In the genomic region with DNA sequence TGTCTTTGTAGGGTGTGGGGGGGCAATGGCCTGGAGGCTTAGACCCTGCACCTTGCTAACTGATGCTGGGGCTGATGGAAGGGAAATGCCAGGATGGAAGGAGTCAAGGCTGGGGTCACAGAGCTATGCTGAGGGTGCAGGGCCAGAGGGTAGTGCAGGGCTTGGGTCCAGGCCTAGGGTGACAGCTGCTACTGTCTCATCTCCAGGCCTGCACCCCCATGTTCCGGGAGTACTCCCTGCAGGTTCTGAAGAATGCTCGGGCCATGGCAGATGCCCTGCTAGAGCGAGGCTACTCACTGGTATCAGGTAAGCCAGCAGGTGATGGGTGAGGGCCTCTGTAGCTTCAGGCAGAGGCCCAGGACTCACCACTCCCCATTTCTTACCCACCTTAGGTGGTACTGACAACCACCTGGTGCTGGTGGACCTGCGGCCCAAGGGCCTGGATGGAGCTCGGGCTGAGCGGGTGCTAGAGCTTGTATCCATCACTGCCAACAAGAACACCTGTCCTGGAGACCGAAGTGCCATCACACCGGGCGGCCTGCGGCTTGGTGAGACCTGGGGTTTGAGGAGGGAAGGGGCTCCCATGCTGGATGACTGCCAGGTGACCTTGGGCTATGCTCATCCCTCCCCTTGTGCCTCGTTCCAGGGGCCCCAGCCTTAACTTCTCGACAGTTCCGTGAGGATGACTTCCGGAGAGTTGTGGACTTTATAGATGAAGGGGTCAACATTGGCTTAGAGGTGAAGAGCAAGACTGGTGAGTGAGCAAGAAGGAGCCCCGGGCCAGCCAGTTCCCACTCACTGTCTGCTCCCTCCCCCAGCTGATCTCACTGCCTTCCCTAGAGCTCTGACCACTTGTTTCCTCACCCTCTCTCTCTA, we compare ENCODE assay signal across 12 cellular contexts. TPM values are rescaled to one million over a fixed set of nuclear protein-coding genes. Genes with fewer than 3 reads are reported as not detected.
DNase-seq lines count a peak whose midpoint lies in the region; ATAC-seq and TF ChIP-seq lines count a peak whose summit lies in the region.
"Had no signal": no experiment of that assay in that cellular context is flagged by ENCODE, and none has a peak within 500 bp of the region (broad histone marks: within the 10 kb centered on the region; RNA-seq: fewer than 3 reads in every experiment).

No MANE protein-coding gene starts in this region.

- TF ChIP-seq RAD21 in IMR-90 (IDR thresholded peaks at IDR 0.05; ENCODE audit: low read length) = no peak

- H3K4me3 ChIP-seq in IMR-90 (ENCODE audit: insufficient read depth, low read depth, low read length) (no peak overlapping the region), left ventricle myocardium inferior (no peak overlapping the region)

- H3K9me1 ChIP-seq in IMR-90 (ENCODE audit: insufficient read depth, low read length) = peaks cover 17% of the 10 kb centered on the region

- in situ Hi-C loops in IMR-90 (cut with MboI; ENCODE audit: low sequenced_read_pairs) = no loop called here

- peak overlapping the region; percentile 23; the same call in 1 of the 2 replicates for H3K14ac ChIP-seq in IMR-90 (replicated peaks; ENCODE audit: low read depth, low read length)

- no peak overlapping the region for H3K27ac Mint-ChIP-seq in activated naive CD8-positive, alpha-beta T cell treated with anti-CD3 and anti-CD28 coated beads, Interleukin-2, amount 10 ng/mL, durations not matched to agents 7 days and 5 days
- peak overlapping the region; percentile 50 for H3K27ac Mint-ChIP-seq in stimulated activated effector memory CD8-positive, alpha-beta T cell treated with anti-CD3 and anti-CD28 coated beads, Interleukin-12 subunit alpha, Interleukin-12 subunit beta, amount 100 ng/mL, for 72 hours

- no peak overlapping the region for H2BK20ac ChIP-seq in IMR-90 (ENCODE audit: low read depth, low read length)

- H4K8ac ChIP-seq in IMR-90 (ENCODE audit: low read depth in 2 of 2, low read length in 2 of 2) = no peak overlapping the region

- TF ChIP-seq CTCF in IMR-90 (conservative IDR thresholded peaks at IDR 0.05; ENCODE audit: low read depth, low read length) (no peak), left ventricle myocardium inferior (IDR thresholded peaks at IDR 0.05; ENCODE audit: borderline replicate concordance) (no peak)

- BruUV-seq in IMR-90 (replicated peaks; lab: Mats Ljungman, UMichigan) = TSS peak; percentile 71

- H3K9ac ChIP-seq in IMR-90 (ENCODE audit: low read depth, low read length) = no peak overlapping the region

- no peak overlapping the region for H3K56ac ChIP-seq in IMR-90 (ENCODE audit: extremely low read depth, insufficient read depth, low read length)

- peaks cover 37% of the 10 kb centered on the region for H3K36me3 Mint-ChIP-seq in activated naive CD8-positive, alpha-beta T cell treated with anti-CD3 and anti-CD28 coated beads, Interleukin-2, amount 10 ng/mL, durations not matched to agents 7 days and 5 days
- peaks cover 95% of the 10 kb centered on the region for H3K36me3 Mint-ChIP-seq in stimulated activated effector memory CD8-positive, alpha-beta T cell treated with anti-CD3 and anti-CD28 coated beads, Interleukin-12 subunit alpha, Interleukin-12 subunit beta, amount 100 ng/mL, for 72 hours

- H3K27ac ChIP-seq in IMR-90 (ENCODE audit: insufficient read depth, low read length) (no peak overlapping the region), left ventricle myocardium inferior (replicated peaks) (peak overlapping the region; percentile 83)

- intact Hi-C loops in IMR-90 (cut with micrococcal nuclease) = no loop called here
- intact Hi-C loops in left ventricle myocardium inferior (cut with micrococcal nuclease) = no loop called here

- H3K27me3 ChIP-seq in IMR-90 (ENCODE audit: control insufficient read depth, insufficient read depth, low read length) = no peaks in the 10 kb centered on the region
- peaks cover 42% of the 10 kb centered on the region for H3K27me3 ChIP-seq in left ventricle myocardium inferior (ENCODE audit: low read depth)

- no peak overlapping the region for H4K91ac ChIP-seq in IMR-90 (ENCODE audit: insufficient read depth, low read depth, low read length)

- H3K36me3 ChIP-seq in IMR-90 (ENCODE audit: control insufficient read depth, insufficient read depth, low read length) = peaks cover 45% of the 10 kb centered on the region
- H3K36me3 ChIP-seq in left ventricle myocardium inferior = peaks cover 38% of the 10 kb centered on the region

- no peak overlapping the region for H2BK120ac ChIP-seq in IMR-90 (ENCODE audit: low read depth, low read length)

- H3K23ac ChIP-seq in IMR-90 (ENCODE audit: low read depth, low read length) = no peak overlapping the region

- peaks cover 44% of the 10 kb centered on the region for H4K20me1 ChIP-seq in IMR-90 (ENCODE audit: insufficient read depth, low read length)

- ATAC-seq in IMR-90 (ENCODE audit: low read depth) (no peak), HG02981 (IDR thresholded peaks at IDR 0.05; ENCODE audit: unreplicated experiment) (no peak)
- no peak for ATAC-seq in activated naive CD8-positive, alpha-beta T cell treated with anti-CD3 and anti-CD28 coated beads, Interleukin-2, amount 10 ng/mL, durations not matched to agents 7 days and 5 days (ENCODE audit: low read depth)
- ATAC-seq in stimulated activated effector memory CD8-positive, alpha-beta T cell treated with anti-CD3 and anti-CD28 coated beads, Interleukin-12 subunit alpha, Interleukin-12 subunit beta, amount 100 ng/mL, for 72 hours = no peak

- 100% methylated on average over 1 of the region's 15 CpGs; no CpG with 5 or more reads in 1 of the 2 experiments for WGBS in IMR-90 (ENCODE audit: extremely low coverage in 2 of 2, insufficient read length in 1 of 2), 2 experiments

- peaks cover 29 to 53% of the 10 kb centered on the region in 2 experiments for H3K79me1 ChIP-seq in IMR-90 (ENCODE audit: low read depth in 1 of 2, low read length in 2 of 2)

- dilution Hi-C loops in IMR-90 (cut with HindIII; ENCODE audit: low sequenced_read_pairs, unreplicated experiment) = no loop called here

- no peaks in the 10 kb centered on the region for H3K9me3 Mint-ChIP-seq in activated naive CD8-positive, alpha-beta T cell treated with anti-CD3 and anti-CD28 coated beads, Interleukin-2, amount 10 ng/mL, durations not matched to agents 7 days and 5 days
- H3K9me3 Mint-ChIP-seq in stimulated activated effector memory CD8-positive, alpha-beta T cell treated with anti-CD3 and anti-CD28 coated beads, Interleukin-12 subunit alpha, Interleukin-12 subunit beta, amount 100 ng/mL, for 72 hours = no peaks in the 10 kb centered on the region

- no peaks in the 10 kb centered on the region for H3K9me3 ChIP-seq in IMR-90 (ENCODE audit: control insufficient read depth, insufficient read depth, low read length)
- H3K9me3 ChIP-seq in left ventricle myocardium inferior (replicated peaks) = no peaks in the 10 kb centered on the region

- no peak overlapping the region for H3K4ac ChIP-seq in IMR-90 (ENCODE audit: low read depth, low read length)

- no peak for TF ChIP-seq POLR2A in IMR-90 (IDR thresholded peaks at IDR 0.05; ENCODE audit: low read depth, low read length)

- H2AK5ac ChIP-seq in IMR-90 (ENCODE audit: low read depth, low read length) = no peak overlapping the region

- peaks cover 12% of the 10 kb centered on the region for H3K27me3 Mint-ChIP-seq in activated naive CD8-positive, alpha-beta T cell treated with anti-CD3 and anti-CD28 coated beads, Interleukin-2, amount 10 ng/mL, durations not matched to agents 7 days and 5 days

- no peak overlapping the region for H3K4me3 Mint-ChIP-seq in activated naive CD8-positive, alpha-beta T cell treated with anti-CD3 and anti-CD28 coated beads, Interleukin-2, amount 10 ng/mL, durations not matched to agents 7 days and 5 days
- H3K4me3 Mint-ChIP-seq in stimulated activated effector memory CD8-positive, alpha-beta T cell treated with anti-CD3 and anti-CD28 coated beads, Interleukin-12 subunit alpha, Interleukin-12 subunit beta, amount 100 ng/mL, for 72 hours = no peak overlapping the region

- H3K4me1 ChIP-seq in IMR-90 (ENCODE audit: control insufficient read depth, insufficient read depth, low read length) (peaks cover 14% of the 10 kb centered on the region), left ventricle myocardium inferior (peaks cover 64% of the 10 kb centered on the region)

- CTCF ChIA-PET in IMR-90 (lab: Yijun Ruan, JAX) = no interaction called here

- no peak overlapping the region for H2BK15ac ChIP-seq in IMR-90 (ENCODE audit: low read depth, low read length)

- no peak overlapping the region for H2BK5ac ChIP-seq in IMR-90 (ENCODE audit: low read depth, low read length, poor library complexity, severe bottlenecking)

- H2AFZ ChIP-seq in IMR-90 (replicated peaks; ENCODE audit: low read length, poor library complexity) = no peak overlapping the region

- no peak overlapping the region for H3K4me2 ChIP-seq in IMR-90 (ENCODE audit: low read depth, low read length)

- H3K18ac ChIP-seq in IMR-90 (ENCODE audit: low read depth, low read length) = no peak overlapping the region

- peaks cover 42% of the 10 kb centered on the region for H3K4me1 Mint-ChIP-seq in activated naive CD8-positive, alpha-beta T cell treated with anti-CD3 and anti-CD28 coated beads, Interleukin-2, amount 10 ng/mL, durations not matched to agents 7 days and 5 days
- H3K4me1 Mint-ChIP-seq in stimulated activated effector memory CD8-positive, alpha-beta T cell treated with anti-CD3 and anti-CD28 coated beads, Interleukin-12 subunit alpha, Interleukin-12 subunit beta, amount 100 ng/mL, for 72 hours = peaks cover 60% of the 10 kb centered on the region

- no peak overlapping the region for H2AK9ac ChIP-seq in IMR-90 (replicated peaks; ENCODE audit: low read depth, low read length, poor library complexity)

- no peak overlapping the region for H4K5ac ChIP-seq in IMR-90 (ENCODE audit: low read depth, low read length)

- DNase-seq in IMR-90 = peak; percentile 85
- peak; percentile 30 for DNase-seq in activated naive CD8-positive, alpha-beta T cell treated with anti-CD3 and anti-CD28 coated beads, Interleukin-2, amount 10 ng/mL, durations not matched to agents 7 days and 5 days
- DNase-seq in left ventricle myocardium inferior = peak; percentile 18
- no peak for DNase-seq in stimulated activated effector memory CD8-positive, alpha-beta T cell treated with anti-CD3 and anti-CD28 coated beads, Interleukin-12 subunit alpha, Interleukin-12 subunit beta, amount 100 ng/mL, for 72 hours (ENCODE audit: low spot score in 2 of 2)
- no peak for DNase-seq in NCI-H510A treated with DMSO at 0.1 percent for 48 hours (lab: John Stamatoyannopoulos, UW)
- DNase-seq in activated naive CD4-positive, alpha-beta T cell (lab: John Stamatoyannopoulos, UW) = no peak
- DNase-seq: activated CD4-positive, alpha-beta T cell treated with anti-CD3 and anti-CD28 coated beads, Interleukin-2, amount 50 U/mL, for 4 hours; activated naive CD4-positive, alpha-beta T cell treated with anti-CD3 and anti-CD28 coated beads, Interleukin-2, amount 50 U/mL, for 16 hours; DMS53; effector CD4-positive, alpha-beta T cell; small intestine had no signal

- POLR2A ChIA-PET in IMR-90 (lab: Charles Lee; ENCODE audit: unreplicated experiment) = no interaction called here
- POLR2A ChIA-PET in activated naive CD8-positive, alpha-beta T cell treated with anti-CD3 and anti-CD28 coated beads, Interleukin-2, amount 10 ng/mL, durations not matched to agents 7 days and 5 days (lab: Charles Lee) = interaction anchor here (2.0 kb wide), 1 partner anchor 9 kb away, joined by 4 read pairs; no protein-coding TSS in a partner anchor

RNA-seq across cellular contexts. Expression of gene SHMT2, which starts 4.1 kb away (rescaled TPM):
- total RNA-seq in IMR-90 (2012; rRNA removed) (225 and 266 TPM in 2 replicates), left ventricle myocardium inferior (22.9 TPM)
- polyA plus RNA-seq in IMR-90 (2012; rRNA removed) = 302 and 364 TPM in 2 replicates
- 201 and 323 TPM in 2 replicates for polyA plus RNA-seq in IMR-90 (2012; cell fraction: cytosol; rRNA removed)
- 303 and 511 TPM in 2 replicates for polyA plus RNA-seq in IMR-90 (2012; cell fraction: nucleus; rRNA removed; ENCODE audit: low replicate concordance)
- total RNA-seq in activated naive CD8-positive, alpha-beta T cell treated with anti-CD3 and anti-CD28 coated beads, Interleukin-2, amount 10 ng/mL, durations not matched to agents 7 days and 5 days = 100 to 1,000 TPM; 142 to 159 TPM

RNA-seq across cellular contexts. Expression of gene NXPH4, which starts 17.0 kb away (rescaled TPM):
- total RNA-seq in IMR-90 (2012; rRNA removed) (0.36 and 0.56 TPM in 2 replicates), left ventricle myocardium inferior (0.44 TPM)
- polyA plus RNA-seq in IMR-90 (2012; rRNA removed) = 3.3 and 3.8 TPM in 2 replicates
- polyA plus RNA-seq in IMR-90 (2012; cell fraction: cytosol; rRNA removed) = 4.8 and 7.5 TPM in 2 replicates
- 3.3 and 5.8 TPM in 2 replicates for polyA plus RNA-seq in IMR-90 (2012; cell fraction: nucleus; rRNA removed; ENCODE audit: low replicate concordance)
- total RNA-seq in activated naive CD8-positive, alpha-beta T cell treated with anti-CD3 and anti-CD28 coated beads, Interleukin-2, amount 10 ng/mL, durations not matched to agents 7 days and 5 days = 1 to 10 TPM; 1.7 to 2.4 TPM

RNA-seq across cellular contexts. Expression of gene STAC3, which starts 17.4 kb away (rescaled TPM):
- total RNA-seq in IMR-90 (2012; rRNA removed) (under 0.01 and 0.18 TPM in 2 replicates), left ventricle myocardium inferior (0.69 TPM)
- 0.67 and 0.80 TPM in 2 replicates for polyA plus RNA-seq in IMR-90 (2012; rRNA removed)
- polyA plus RNA-seq in IMR-90 (2012; cell fraction: cytosol; rRNA removed) = 0.13 and 0.66 TPM in 2 replicates
- polyA plus RNA-seq in IMR-90 (2012; cell fraction: nucleus; rRNA removed; ENCODE audit: low replicate concordance) = 2.9 and 4.4 TPM in 2 replicates
- 10 to 100 TPM; 10.7 to 11.4 TPM for total RNA-seq in activated naive CD8-positive, alpha-beta T cell treated with anti-CD3 and anti-CD28 coated beads, Interleukin-2, amount 10 ng/mL, durations not matched to agents 7 days and 5 days

Comparison
In these comparisons a context has a peak if more than half of its experiments do, and no peak if none do; other contexts are left out.
1. DNase-seq: peak in IMR-90 (single experiment), activated naive CD8-positive, alpha-beta T cell treated with anti-CD3 and anti-CD28 coated beads, Interleukin-2, amount 10 ng/mL, durations not matched to agents 7 days and 5 days (single experiment) and left ventricle myocardium inferior (single experiment); none in stimulated activated effector memory CD8-positive, alpha-beta T cell treated with anti-CD3 and anti-CD28 coated beads, Interleukin-12 subunit alpha, Interleukin-12 subunit beta, amount 100 ng/mL, for 72 hours (0 of 2), NCI-H510A treated with DMSO at 0.1 percent for 48 hours (single experiment) and activated naive CD4-positive, alpha-beta T cell (0 of 4).